Comparison of ENCODE assay signal across 29 cellular contexts in the genomic region with DNA sequence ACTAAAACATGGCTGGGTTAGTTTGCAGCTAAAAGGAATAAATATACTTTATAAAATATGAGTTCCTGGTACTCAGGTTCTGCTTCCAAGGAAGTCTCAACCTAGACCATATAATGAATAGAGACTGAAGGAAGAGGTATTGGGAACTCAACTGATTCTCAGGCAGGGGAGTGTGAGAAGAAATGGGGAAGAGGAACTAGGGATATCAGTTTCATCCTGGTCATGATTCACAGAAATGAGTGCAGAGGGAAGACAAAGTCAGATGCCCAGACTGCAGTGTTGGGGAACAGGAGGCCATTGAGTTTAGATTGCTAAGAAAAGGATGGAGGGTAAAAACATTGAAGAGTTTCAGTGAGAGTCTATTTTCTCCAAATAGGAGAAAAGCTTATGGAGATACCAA. TPM values are rescaled to one million over a fixed set of nuclear protein-coding genes. Genes with fewer than 3 reads are reported as not detected.
"Had no signal": no experiment of that assay in that cellular context is flagged by ENCODE, and none has a peak within 500 bp of the region (broad histone marks: within the 10 kb centered on the region; RNA-seq: fewer than 3 reads in every experiment).

No MANE protein-coding gene starts in this region.

- H3K27ac Mint-ChIP-seq: activated naive CD8-positive, alpha-beta T cell treated with anti-CD3 and anti-CD28 coated beads for 36 hours; naive thymus-derived CD4-positive, alpha-beta T cell; type B pancreatic cell; WTC11 had no signal

- DNase-seq: activated CD4-positive, alpha-beta T cell treated with anti-CD3 and anti-CD28 coated beads, Interleukin-2, amount 50 U/mL, for 4 hours; activated CD8-positive, alpha-beta memory T cell treated with anti-CD3 and anti-CD28 coated beads, Interleukin-2, amount 50 U/mL, for 48 hours; activated naive CD4-positive, alpha-beta T cell treated with Interleukin-2 at 50 U/mL for 16 hours; activated naive CD8-positive, alpha-beta T cell treated with anti-CD3 and anti-CD28 coated beads for 36 hours; activated T-cell treated with anti-CD3 and anti-CD28 coated beads, Interleukin-2, amount 50 U/mL, for 48 hours; central memory CD4-positive, alpha-beta T cell; dermis blood vessel endothelial cell; effector CD8-positive, alpha-beta T cell; erythroblast; foreskin keratinocyte; glutamatergic neuron; immature natural killer cell; naive thymus-derived CD4-positive, alpha-beta T cell; occipital lobe; small intestine; stimulated activated CD4-positive, alpha-beta T cell treated with anti-CD3 and anti-CD28 coated beads, Interleukin-2, amount 100 ng/mL, for 48 hours; stimulated activated naive CD4-positive, alpha-beta T cell had no signal

- FAIRE-seq: astrocyte, small intestine had no signal

- H3K9me3 Mint-ChIP-seq: activated naive CD8-positive, alpha-beta T cell treated with anti-CD3 and anti-CD28 coated beads for 36 hours; immature natural killer cell; neural crest cell; type B pancreatic cell had no signal

- H3K4me1 Mint-ChIP-seq: activated naive CD8-positive, alpha-beta T cell treated with anti-CD3 and anti-CD28 coated beads for 36 hours; immature natural killer cell; naive thymus-derived CD4-positive, alpha-beta T cell; neural crest cell had no signal

- H3K4me3 Mint-ChIP-seq: activated naive CD8-positive, alpha-beta T cell treated with anti-CD3 and anti-CD28 coated beads for 36 hours; immature natural killer cell; naive thymus-derived CD4-positive, alpha-beta T cell; neural crest cell; type B pancreatic cell; WTC11 had no signal

- ATAC-seq: foreskin keratinocyte; left lobe of liver; naive thymus-derived CD4-positive, alpha-beta T cell; sciatic nerve; WTC11 had no signal

- H3K27me3 Mint-ChIP-seq: type B pancreatic cell had no signal

- H3K36me3 Mint-ChIP-seq: activated naive CD8-positive, alpha-beta T cell treated with anti-CD3 and anti-CD28 coated beads for 36 hours; immature natural killer cell; naive thymus-derived CD4-positive, alpha-beta T cell had no signal

RNA-seq across cellular contexts. Expression of gene PLAAT5, which starts 28.8 kb away (rescaled TPM):
- total RNA-seq: dermis blood vessel endothelial cell; foreskin keratinocyte; left lobe of liver; T-helper 2 cell treated with Interferon-gamma antibody and Interleukin-4, amounts not matched to agents 100 ng/mL and 5 ng/mL, for 36 hours had no signal

RNA-seq across cellular contexts. Expression of gene LGALS12, which starts 43.8 kb away (rescaled TPM):
- total RNA-seq: activated CD8-positive, alpha-beta memory T cell treated with anti-CD3 and anti-CD28 coated beads for 36 hours; activated naive CD8-positive, alpha-beta T cell treated with anti-CD3 and anti-CD28 coated beads for 36 hours; astrocyte; dermis blood vessel endothelial cell; fibroblast of lung; foreskin keratinocyte; hepatocyte; kidney epithelial cell; left lobe of liver; neural crest cell; occipital lobe; renal cortical epithelial cell had no signal
